In genomic region chr1:155989992-155990325, GRCh38 we compare ENCODE assay signal across 9 cellular contexts. TPM values are rescaled to one million over a fixed set of nuclear protein-coding genes. Genes with fewer than 3 reads are reported as not detected.
A peak's percentile ranks its signal among the peaks of the same experiment; 100 is the strongest.
DNase-seq lines count a peak whose midpoint lies in the region; ATAC-seq and TF ChIP-seq lines count a peak whose summit lies in the region.
"Had no signal": no experiment of that assay in that cellular context is flagged by ENCODE, and none has a peak within 500 bp of the region (broad histone marks: within the 10 kb centered on the region; RNA-seq: fewer than 3 reads in every experiment).

No MANE protein-coding gene starts in this region.

- H3K27ac Mint-ChIP-seq in stimulated activated memory B cell treated with anti-CD40 and anti-IgM and Interleukin-4, amounts not matched to agents 10 μg/mL and 1 μg/mL and 100 μg/mL, for 72 hours: peak overlapping the region; percentile 46

- H3K27ac ChIP-seq in prostate gland (no peak overlapping the region), SJCRH30 (no peak overlapping the region)

- H3K27me3 Mint-ChIP-seq in stimulated activated memory B cell treated with anti-CD40 and anti-IgM and Interleukin-4, amounts not matched to agents 10 μg/mL and 1 μg/mL and 100 μg/mL, for 72 hours: no peaks in the 10 kb centered on the region

- H3K27me3 ChIP-seq in prostate gland (replicated peaks; ENCODE audit: insufficient read depth) (no peaks in the 10 kb centered on the region), SJCRH30 (no peaks in the 10 kb centered on the region)
- H3K27me3 ChIP-seq: esophagus squamous epithelium had no signal

- no peak overlapping the region for H3K4me3 ChIP-seq in prostate gland
- H3K4me3 ChIP-seq in SJCRH30: no peak overlapping the region

- H3K9me3 Mint-ChIP-seq in stimulated activated memory B cell treated with anti-CD40 and anti-IgM and Interleukin-4, amounts not matched to agents 10 μg/mL and 1 μg/mL and 100 μg/mL, for 72 hours: no peaks in the 10 kb centered on the region

- intact Hi-C loops in cardiac septum (cut with DNase I): loop anchor here (1.0 kb wide), 1 partner anchor 52 kb away; no protein-coding TSS in a partner anchor
- intact Hi-C loops in prostate gland (cut with DNase I): loop anchor here (2.0 kb wide), 1 partner anchor 51 kb away; no protein-coding TSS in a partner anchor

- peak; percentile 36 for ATAC-seq in GM19023 (IDR thresholded peaks at IDR 0.05; ENCODE audit: unreplicated experiment)
- ATAC-seq in stimulated activated memory B cell treated with anti-CD40 and anti-IgM and Interleukin-4, amounts not matched to agents 10 μg/mL and 1 μg/mL and 100 μg/mL, for 72 hours: peak; percentile 77

- H3K4me1 ChIP-seq in prostate gland (replicated peaks) (no peaks in the 10 kb centered on the region), SJCRH30 (0 out of 2 replicates have a peak, but pooled peaks cover 4% of the 10 kb centered on the region)

- H3K9me3 ChIP-seq in prostate gland (no peaks in the 10 kb centered on the region), SJCRH30 (replicated peaks) (no peaks in the 10 kb centered on the region)
- H3K9me3 ChIP-seq: esophagus squamous epithelium had no signal

- no peak for TF ChIP-seq POLR2A in prostate gland (IDR thresholded peaks at IDR 0.05)

- WGBS in prostate gland: 94% methylated on average over 3 of the region's 3 CpGs

- DNase-seq in NOMO-1 treated with DMSO at 0.1 percent for 48 hours (lab: John Stamatoyannopoulos, UW; ENCODE audit: unreplicated experiment): peak; percentile 66
- peak; percentile 75 for DNase-seq in cardiac septum (ENCODE audit: low spot score)
- DNase-seq in prostate gland (ENCODE audit: low spot score): no peak
- no peak for DNase-seq in SJCRH30
- DNase-seq in activated CD4-positive, alpha-beta T cell treated with anti-CD3 and anti-CD28 coated beads, Interleukin-2, amount 50 U/mL, for 4 hours: no peak
- no peak for DNase-seq in inferior parietal cortex (ENCODE audit: extremely low spot score)

- no peaks in the 10 kb centered on the region for H3K36me3 ChIP-seq in prostate gland
- H3K36me3 ChIP-seq in SJCRH30: no peaks in the 10 kb centered on the region
- H3K36me3 ChIP-seq: esophagus squamous epithelium had no signal

- H3K36me3 Mint-ChIP-seq in stimulated activated memory B cell treated with anti-CD40 and anti-IgM and Interleukin-4, amounts not matched to agents 10 μg/mL and 1 μg/mL and 100 μg/mL, for 72 hours: no peaks in the 10 kb centered on the region

- no peak overlapping the region for H3K4me3 Mint-ChIP-seq in stimulated activated memory B cell treated with anti-CD40 and anti-IgM and Interleukin-4, amounts not matched to agents 10 μg/mL and 1 μg/mL and 100 μg/mL, for 72 hours

- no peak for TF ChIP-seq CTCF in prostate gland (IDR thresholded peaks at IDR 0.05)

- peaks cover 28% of the 10 kb centered on the region for H3K4me1 Mint-ChIP-seq in stimulated activated memory B cell treated with anti-CD40 and anti-IgM and Interleukin-4, amounts not matched to agents 10 μg/mL and 1 μg/mL and 100 μg/mL, for 72 hours

RNA-seq across cellular contexts. Expression of gene ARHGEF2, which starts 11.6 kb away (rescaled TPM):
- total RNA-seq in cardiac septum (95.9 TPM), prostate gland (10 to 100 TPM; 35.8 to 66.2 TPM)
- total RNA-seq in SJCRH30 (2014; rRNA removed; shearing (Covaris generic)): 152 and 167 TPM in 2 replicates

RNA-seq across cellular contexts. Expression of gene SSR2, which starts 30.8 kb away (rescaled TPM):
- total RNA-seq in cardiac septum (81.2 TPM), prostate gland (100 to 1,000 TPM; 201 to 229 TPM)
- 170 and 183 TPM in 2 replicates for total RNA-seq in SJCRH30 (2014; rRNA removed; shearing (Covaris generic))

RNA-seq across cellular contexts. Expression of gene RXFP4, which starts 48.5 kb away (rescaled TPM):
- not detected for total RNA-seq in cardiac septum
- not detected for total RNA-seq in prostate gland
- total RNA-seq in SJCRH30 (2014; rRNA removed; shearing (Covaris generic)): 0.08 TPM in 1 of 2 replicates, not detected in the other
- total RNA-seq: esophagus squamous epithelium had no signal

RNA-seq across cellular contexts. Expression of gene KHDC4, which starts 55.7 kb away (rescaled TPM):
- total RNA-seq in cardiac septum (26.8 TPM), prostate gland (10 to 100 TPM; 49.8 to 66.1 TPM)
- 36.4 and 52.1 TPM in 2 replicates for total RNA-seq in SJCRH30 (2014; rRNA removed; shearing (Covaris generic))

Comparison
In these comparisons a context has a peak if more than half of its experiments do, and no peak if none do; other contexts are left out.
1. DNase-seq: peak in NOMO-1 treated with DMSO at 0.1 percent for 48 hours (single experiment) and cardiac septum (single experiment); none in prostate gland (single experiment), SJCRH30 (0 of 2), activated CD4-positive, alpha-beta T cell treated with anti-CD3 and anti-CD28 coated beads, Interleukin-2, amount 50 U/mL, for 4 hours (0 of 2) and inferior parietal cortex (single experiment).